ENCODE assay signal across 8 cellular contexts in genomic region chr5:4941957-4942830, GRCh38.
A peak's percentile ranks its signal among the peaks of the same experiment; 100 is the strongest.
DNase-seq lines count a peak whose midpoint lies in the region; ATAC-seq and TF ChIP-seq lines count a peak whose summit lies in the region.

No MANE protein-coding gene starts in this region.

- H3K4me2 ChIP-seq in OCI-LY7 (ENCODE audit: low read length) = no peak overlapping the region

- H3K9me3 ChIP-seq in OCI-LY7 (ENCODE audit: low read length) = no peaks in the 10 kb centered on the region

- no peaks in the 10 kb centered on the region for H3K79me2 ChIP-seq in OCI-LY7 (ENCODE audit: insufficient read depth, low read depth, low read length)

- no TSS peak for BruUV-seq in OCI-LY7 (replicated peaks; lab: Mats Ljungman, UMichigan)

- no peaks in the 10 kb centered on the region for H4K20me1 ChIP-seq in OCI-LY7 (ENCODE audit: insufficient read depth, low read length)

- no peaks in the 10 kb centered on the region for H3K36me3 ChIP-seq in OCI-LY7 (ENCODE audit: insufficient read depth, low read length)

- TF ChIP-seq CTCF in OCI-LY7 (conservative IDR thresholded peaks at IDR 0.05; ENCODE audit: low read length) = peak; percentile 94

- no peaks in the 10 kb centered on the region for H3K4me1 Mint-ChIP-seq in T-helper 2 cell treated with Interferon-gamma antibody and Interleukin-4, amounts not matched to agents 5 μg/mL and 100 μg/mL, for 36 hours (ENCODE audit: low read depth)

- H3K27ac ChIP-seq in OCI-LY7 (ENCODE audit: low read depth, low read length, poor library complexity, severe bottlenecking) = no peak overlapping the region

- no peak overlapping the region for H3K27ac Mint-ChIP-seq in T-helper 2 cell treated with Interferon-gamma antibody and Interleukin-4, amounts not matched to agents 5 μg/mL and 100 μg/mL, for 36 hours

- H3K4me3 Mint-ChIP-seq in T-helper 2 cell treated with Interferon-gamma antibody and Interleukin-4, amounts not matched to agents 5 μg/mL and 100 μg/mL, for 36 hours = no peak overlapping the region

- H3K27me3 Mint-ChIP-seq in T-helper 2 cell treated with Interferon-gamma antibody and Interleukin-4, amounts not matched to agents 5 μg/mL and 100 μg/mL, for 36 hours (ENCODE audit: low read depth) = no peaks in the 10 kb centered on the region

- intact Hi-C loops in OCI-LY7 (cut with micrococcal nuclease; ENCODE audit: unreplicated experiment) = loop anchor here (5.0 kb wide), 1 partner anchor 75 kb away; no protein-coding TSS in a partner anchor

- no peaks in the 10 kb centered on the region for H3K9me3 Mint-ChIP-seq in T-helper 2 cell treated with Interferon-gamma antibody and Interleukin-4, amounts not matched to agents 5 μg/mL and 100 μg/mL, for 36 hours

- CTCF ChIA-PET in OCI-LY7 (lab: Charles Lee; ENCODE audit: unreplicated experiment) = no interaction called here

- no peak for ATAC-seq in HG03108 (IDR thresholded peaks at IDR 0.05; ENCODE audit: unreplicated experiment)

- H3K4me3 ChIP-seq in OCI-LY7 (ENCODE audit: low read depth, low read length, poor library complexity, severe bottlenecking) = no peak overlapping the region

- no peaks in the 10 kb centered on the region for H3K4me1 ChIP-seq in OCI-LY7 (ENCODE audit: insufficient read depth, low read length, poor library complexity, severe bottlenecking)

- POLR2A ChIA-PET in OCI-LY7 (lab: Charles Lee) = no interaction called here

- H2AFZ ChIP-seq in OCI-LY7 (ENCODE audit: low read length) = no peak overlapping the region

- peak; percentile 21 for DNase-seq in stimulated activated CD4-positive, alpha-beta T cell treated with anti-CD3 and anti-CD28 coated beads, Interleukin-15, amount 100 ng/mL, for 24 hours
- no peak for DNase-seq in stimulated activated CD4-positive, alpha-beta T cell treated with anti-CD3 and anti-CD28 coated beads, Interleukin-1b, Interleukin-23, amount 100 ng/mL, for 48 hours
- DNase-seq in OCI-LY7 (ENCODE audit: low spot score) (no peak), globus pallidus (ENCODE audit: low spot score) (peak; percentile 1), SK-N-DZ (ENCODE audit: low spot score) (no peak)
- DNase-seq in stimulated activated CD8-positive, alpha-beta memory T cell treated with anti-CD3 and anti-CD28 coated beads, Interleukin-4, amount 100 ng/mL, for 48 hours = peak; percentile 61
- DNase-seq in T-helper 2 cell treated with Interferon-gamma antibody and Interleukin-4, amounts not matched to agents 5 μg/mL and 100 μg/mL, for 36 hours (ENCODE audit: low spot score) = no peak

- no peaks in the 10 kb centered on the region for H3K9me2 ChIP-seq in OCI-LY7 (ENCODE audit: insufficient read depth, low read length)

- H3K36me3 Mint-ChIP-seq in T-helper 2 cell treated with Interferon-gamma antibody and Interleukin-4, amounts not matched to agents 5 μg/mL and 100 μg/mL, for 36 hours (ENCODE audit: low read depth) = no peaks in the 10 kb centered on the region

Comparison
In these comparisons a context has a peak if more than half of its experiments do, and no peak if none do; other contexts are left out.
1. DNase-seq: peak in stimulated activated CD4-positive, alpha-beta T cell treated with anti-CD3 and anti-CD28 coated beads, Interleukin-15, amount 100 ng/mL, for 24 hours (single experiment), globus pallidus (single experiment) and stimulated activated CD8-positive, alpha-beta memory T cell treated with anti-CD3 and anti-CD28 coated beads, Interleukin-4, amount 100 ng/mL, for 48 hours (single experiment); none in stimulated activated CD4-positive, alpha-beta T cell treated with anti-CD3 and anti-CD28 coated beads, Interleukin-1b, Interleukin-23, amount 100 ng/mL, for 48 hours (single experiment), OCI-LY7 (single experiment), T-helper 2 cell treated with Interferon-gamma antibody and Interleukin-4, amounts not matched to agents 5 μg/mL and 100 μg/mL, for 36 hours (single experiment) and SK-N-DZ (single experiment).